Comparison of ENCODE assay signal across 16 cellular contexts in the genomic region with DNA sequence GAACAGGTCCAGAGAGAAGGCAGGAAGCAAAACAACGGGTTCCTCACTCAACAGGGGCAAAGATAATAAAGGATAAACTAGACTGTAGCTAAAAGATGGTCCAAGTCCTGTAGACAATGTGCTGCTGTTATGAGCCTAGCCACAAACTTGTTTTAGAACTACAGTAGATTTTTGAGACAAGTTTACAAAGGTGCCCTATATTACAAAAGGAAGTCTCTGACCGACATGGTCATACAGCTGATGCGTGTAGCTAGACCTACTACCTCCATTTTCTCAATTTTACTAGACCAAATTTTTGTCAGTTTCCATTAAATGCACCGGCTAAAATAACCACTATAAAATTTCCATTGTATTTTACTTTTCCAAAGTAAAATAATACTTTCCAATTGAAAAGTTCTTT. TPM values are rescaled to one million over a fixed set of nuclear protein-coding genes. Genes with fewer than 3 reads are reported as not detected.
DNase-seq lines count a peak whose midpoint lies in the region; ATAC-seq, FAIRE-seq and TF ChIP-seq lines count a peak whose summit lies in the region.
"Had no signal": no experiment of that assay in that cellular context is flagged by ENCODE, and none has a peak within 500 bp of the region (broad histone marks: within the 10 kb centered on the region; RNA-seq: fewer than 3 reads in every experiment).

No MANE protein-coding gene starts in this region.

- TF ChIP-seq CTCF in cardiac muscle cell (IDR thresholded peaks at IDR 0.05; ENCODE audit: low read depth, low read length) (no peak), heart right ventricle (IDR thresholded peaks at IDR 0.05) (no peak), smooth muscle cell (IDR thresholded peaks at IDR 0.05; ENCODE audit: borderline replicate concordance, insufficient read depth, poor library complexity, severe bottlenecking) (no peak)

- no peak overlapping the region for H3K9ac ChIP-seq in smooth muscle cell (ENCODE audit: low read depth)

- H4K20me1 ChIP-seq in smooth muscle cell (ENCODE audit: low read depth) = no peaks in the 10 kb centered on the region

- no peak overlapping the region for H3K4me2 ChIP-seq in smooth muscle cell

- peak; percentile 36 for FAIRE-seq in H54 (lab: Jason Lieb, UNC)

- H3K4me1 ChIP-seq in cardiac muscle cell (ENCODE audit: low read depth) (peaks cover 11% of the 10 kb centered on the region), heart right ventricle (peaks cover 0 to 7% (median 0%) of the 10 kb centered on the region in 9 donors), smooth muscle cell (ENCODE audit: low read depth) (no peaks in the 10 kb centered on the region)

- DNase-seq in cardiac muscle cell (ENCODE audit: low read depth in 1 of 2, low spot score in 1 of 2) (no peak), heart right ventricle (no peak), H54 (ENCODE audit: insufficient read length, low spot score) (no peak), smooth muscle cell (lab: John Stamatoyannopoulos, UW; ENCODE audit: unreplicated experiment) (no peak), globus pallidus (ENCODE audit: low spot score) (no peak)
- no peak for DNase-seq in effector memory CD8-positive, alpha-beta T cell
- DNase-seq in activated naive CD4-positive, alpha-beta T cell treated with Interleukin-2 at 50 U/mL for 16 hours = no peak
- DNase-seq: DMS 273 treated with DMSO at 0.1 percent for 48 hours, IMR-90, NCI-H1417, NCI-H2029, NCI-H2171 treated with DMSO at 0.1 percent for 48 hours, NCI-H774 had no signal

- no peak for TF ChIP-seq POLR2A in H54 (IDR thresholded peaks at IDR 0.05; ENCODE audit: low read depth, low read length)

- no peaks in the 10 kb centered on the region for H3K9me3 Mint-ChIP-seq in effector memory CD8-positive, alpha-beta T cell

- peak overlapping the region; percentile 29 to 60 for H3K27ac Mint-ChIP-seq in effector memory CD8-positive, alpha-beta T cell
- H3K27ac Mint-ChIP-seq: B cell had no signal

- H3K27ac ChIP-seq in cardiac muscle cell (peak overlapping the region; percentile 44), heart right ventricle (no peak overlapping the region), smooth muscle cell (ENCODE audit: low read depth) (peak overlapping the region; percentile 18)

- H3K4me3 ChIP-seq in cardiac muscle cell (no peak overlapping the region), heart right ventricle (no peak overlapping the region), smooth muscle cell (no peak overlapping the region)

- H3F3A ChIP-seq in smooth muscle cell (ENCODE audit: low read depth) = peaks cover 4% of the 10 kb centered on the region

- H3K4me3 Mint-ChIP-seq in effector memory CD8-positive, alpha-beta T cell = no peak overlapping the region
- H3K4me3 Mint-ChIP-seq: B cell had no signal

- intact Hi-C loops in heart right ventricle (cut with DNase I) = no loop called here

- no peaks in the 10 kb centered on the region for H3K27me3 Mint-ChIP-seq in effector memory CD8-positive, alpha-beta T cell
- H3K27me3 Mint-ChIP-seq: B cell had no signal

- H3K36me3 ChIP-seq in cardiac muscle cell (peaks cover 42% of the 10 kb centered on the region), heart right ventricle (peaks cover 0 to 91% (median 17%) of the 10 kb centered on the region in 9 donors), smooth muscle cell (ENCODE audit: low read depth) (peaks cover 4% of the 10 kb centered on the region)

- no peaks in the 10 kb centered on the region for H3K9me3 ChIP-seq in cardiac muscle cell (ENCODE audit: low read depth)
- H3K9me3 ChIP-seq in heart right ventricle = no peaks in the 10 kb centered on the region
- H3K9me3 ChIP-seq in smooth muscle cell (replicated peaks; ENCODE audit: low read depth) = no peaks in the 10 kb centered on the region

- 86% methylated on average over 4 of the region's 4 CpGs for WGBS in heart right ventricle, 2 donors
- 93% methylated on average over 4 of the region's 4 CpGs for WGBS in smooth muscle cell (ENCODE audit: low lambda C conversion rate)

- peaks cover 5 to 6% of the 10 kb centered on the region in 2 donors for H3K4me1 Mint-ChIP-seq in effector memory CD8-positive, alpha-beta T cell (ENCODE audit: low read depth in 2 of 2)
- H3K4me1 Mint-ChIP-seq: B cell had no signal

- ATAC-seq in heart right ventricle (no peak), HG03159 (IDR thresholded peaks at IDR 0.05; ENCODE audit: unreplicated experiment) (no peak)
- peak; percentile 35 for ATAC-seq in effector memory CD8-positive, alpha-beta T cell (replicated peaks)
- ATAC-seq: Right ventricle myocardium inferior had no signal

- no peaks in the 10 kb centered on the region for H3K27me3 ChIP-seq in cardiac muscle cell
- no peaks in the 10 kb centered on the region for H3K27me3 ChIP-seq in heart right ventricle
- H3K27me3 ChIP-seq in smooth muscle cell (ENCODE audit: low read depth) = no peaks in the 10 kb centered on the region

- H3K79me2 ChIP-seq in smooth muscle cell (ENCODE audit: low read depth) = no peaks in the 10 kb centered on the region

- H3K36me3 Mint-ChIP-seq in effector memory CD8-positive, alpha-beta T cell (ENCODE audit: insufficient read depth) = peaks cover 63% of the 10 kb centered on the region

- H2AFZ ChIP-seq in smooth muscle cell (ENCODE audit: low read depth) = no peak overlapping the region

RNA-seq across cellular contexts. Expression of a gene that starts 11.9 kb away (rescaled TPM):
- total RNA-seq in cardiac muscle cell (22.4 and 31.9 TPM in 2 replicates), heart right ventricle (10 to 100 TPM; 14.5 to 23.2 (median 16.5) TPM), smooth muscle cell (32.8 and 33.2 TPM in 2 replicates)
- polyA plus RNA-seq in cardiac muscle cell (18.7 and 26.5 TPM in 2 replicates), heart right ventricle (10 to 100 TPM in 1 of 2 donors, 1 to 10 TPM in 1; 10.0 to 10.5 TPM), smooth muscle cell (10.0 and 11.8 TPM in 2 replicates)

Comparison
In these comparisons a context has a peak if more than half of its experiments do, and no peak if none do; other contexts are left out.
1. H3K27ac ChIP-seq: peak in cardiac muscle cell (single experiment) and smooth muscle cell (single experiment); none in heart right ventricle (0 of 10).